37 cellular contexts compared by ENCODE assay signal in genomic region chr21:22762463-22762862, GRCh38.
DNase-seq lines count a peak whose midpoint lies in the region; ATAC-seq, FAIRE-seq and TF ChIP-seq lines count a peak whose summit lies in the region.
"Had no signal": no experiment of that assay in that cellular context is flagged by ENCODE, and none has a peak within 500 bp of the region (broad histone marks: within the 10 kb centered on the region; RNA-seq: fewer than 3 reads in every experiment).

No MANE protein-coding gene starts in this region.

- no peaks in the 10 kb centered on the region for H3K4me1 Mint-ChIP-seq in effector memory CD8-positive, alpha-beta T cell (ENCODE audit: low read depth in 2 of 2)
- H3K4me1 Mint-ChIP-seq: B cell; CD14-positive monocyte; CD4-positive, alpha-beta memory T cell; CD4-positive, CD25-positive, alpha-beta regulatory T cell; CD8-positive, alpha-beta memory T cell had no signal

- no peaks in the 10 kb centered on the region for H3K36me3 Mint-ChIP-seq in effector memory CD8-positive, alpha-beta T cell (ENCODE audit: insufficient read depth)
- H3K36me3 Mint-ChIP-seq: CD14-positive monocyte; CD4-positive, alpha-beta memory T cell; CD4-positive, CD25-positive, alpha-beta regulatory T cell; CD8-positive, alpha-beta memory T cell; CD8-positive, alpha-beta T cell had no signal

- TF ChIP-seq CTCF in HepG2 (CRISPR knock-in tag; IDR thresholded peaks at IDR 0.05) (no peak), right lobe of liver (IDR thresholded peaks at IDR 0.05) (no peak), IMR-90 (conservative IDR thresholded peaks at IDR 0.05; ENCODE audit: low read depth, low read length) (no peak), SU-DHL-6 (IDR thresholded peaks at IDR 0.05; ENCODE audit: insufficient read depth, low read length, poor library complexity, severe bottlenecking) (no peak), K562 (IDR thresholded peaks at IDR 0.05 in 2 of 3, conservative IDR thresholded peaks at IDR 0.05 in 1 of 3; ENCODE audit: insufficient read depth in 2 of 3, low read depth in 1 of 3, low read length in 3 of 3) (no peak)

- H3K27ac ChIP-seq in HepG2 (ENCODE audit: extremely low read length, insufficient read depth, low read length) (no peak overlapping the region), right lobe of liver (no peak overlapping the region), IMR-90 (ENCODE audit: insufficient read depth, low read length) (no peak overlapping the region), SU-DHL-6 (ENCODE audit: low read depth, low read length) (no peak overlapping the region), K562 (ENCODE audit: extremely low read depth, low read depth, low read length) (no peak overlapping the region)
- H3K27ac ChIP-seq: 22Rv1; A549; BLaER1; BLaER1 treated with 17β-estradiol and CSF1 and Interleukin-3, amounts not matched to agents 10 nM and 100 nM; C4-2B had no signal

- H3K36me3 ChIP-seq in HepG2 (replicated peaks in 1 of 2; ENCODE audit: control insufficient read depth in 1 of 2, insufficient read depth in 2 of 2, low read length in 2 of 2) (no peaks in the 10 kb centered on the region), right lobe of liver (no peaks in the 10 kb centered on the region), IMR-90 (ENCODE audit: control insufficient read depth, insufficient read depth, low read length) (no peaks in the 10 kb centered on the region), SU-DHL-6 (ENCODE audit: low read length) (no peaks in the 10 kb centered on the region), K562 (ENCODE audit: control insufficient read depth, insufficient read depth, low read length) (no peaks in the 10 kb centered on the region)
- H3K36me3 ChIP-seq: BE2C; BLaER1; BLaER1 treated with 17β-estradiol and CSF1 and Interleukin-3, amounts not matched to agents 10 nM and 100 nM had no signal

- H4K20me1 ChIP-seq in HepG2 (ENCODE audit: insufficient read depth, low read length), result no peaks in the 10 kb centered on the region
- H4K20me1 ChIP-seq in IMR-90 (ENCODE audit: insufficient read depth, low read length), result no peaks in the 10 kb centered on the region
- H4K20me1 ChIP-seq in SU-DHL-6 (ENCODE audit: low read depth, low read length), result no peaks in the 10 kb centered on the region
- no peaks in the 10 kb centered on the region for H4K20me1 ChIP-seq in K562 (replicated peaks; ENCODE audit: control insufficient read depth, insufficient read depth, low read length)
- H4K20me1 ChIP-seq: BLaER1; BLaER1 treated with 17β-estradiol and CSF1 and Interleukin-3, amounts not matched to agents 10 nM and 100 nM had no signal

- H2BK5ac ChIP-seq in IMR-90 (ENCODE audit: low read depth, low read length, poor library complexity, severe bottlenecking), result no peak overlapping the region

- H3K79me1 ChIP-seq in IMR-90 (ENCODE audit: low read depth in 1 of 2, low read length in 2 of 2), result no peaks in the 10 kb centered on the region

- H3K9me2 ChIP-seq in SU-DHL-6 (replicated peaks; ENCODE audit: insufficient read depth, low read length), result no peaks in the 10 kb centered on the region

- H3K56ac ChIP-seq in IMR-90 (ENCODE audit: extremely low read depth, insufficient read depth, low read length), result no peak overlapping the region

- H2AK9ac ChIP-seq in IMR-90 (replicated peaks; ENCODE audit: low read depth, low read length, poor library complexity), result no peak overlapping the region

- DNase-seq in HepG2 (ENCODE audit: low spot score), result no peak
- no peak for DNase-seq in right lobe of liver
- no peak for DNase-seq in IMR-90
- no peak for DNase-seq in K562 (ENCODE audit: extremely low read depth in 1 of 4, low spot score in 3 of 4)
- no peak for DNase-seq in OCI-M1 (lab: John Stamatoyannopoulos, UW)
- no peak for DNase-seq in effector memory CD8-positive, alpha-beta T cell
- DNase-seq: 8988T; ACHN; AML-193; BE2C; C1 segment of cervical spinal cord; Caco-2; Calu3; CD4-positive, alpha-beta memory T cell; CD4-positive, alpha-beta T cell; CD4-positive, CD25-positive, alpha-beta regulatory T cell; CD8-positive, alpha-beta memory T cell; CD8-positive, alpha-beta T cell; COR-L47; DMS 273 treated with DMSO at 0.1 percent for 48 hours; DMS153; DMS53; DMS79; DMS79 treated with DMSO at 0.1 percent for 48 hours; DND-41; EL had no signal

- in situ Hi-C loops in HepG2 (cut with HindIII; ENCODE audit: extremely low pct_ligation_motif_present, low pct_unique_long_range_greater_than_20kb) (no loop called here), IMR-90 (cut with MboI; ENCODE audit: low sequenced_read_pairs) (no loop called here), K562 (cut with MboI) (no loop called here)

- H3K4me1 ChIP-seq in HepG2 (ENCODE audit: insufficient read depth, low read length) (no peaks in the 10 kb centered on the region), right lobe of liver (no peaks in the 10 kb centered on the region), IMR-90 (ENCODE audit: control insufficient read depth, insufficient read depth, low read length) (no peaks in the 10 kb centered on the region), K562 (replicated peaks in 1 of 2; ENCODE audit: control insufficient read depth in 2 of 2, insufficient read depth in 2 of 2, low read length in 2 of 2) (no peaks in the 10 kb centered on the region)
- H3K4me1 ChIP-seq: A549; BE2C; BLaER1; BLaER1 treated with 17β-estradiol and CSF1 and Interleukin-3, amounts not matched to agents 10 nM and 100 nM; Caco-2 had no signal

- TF ChIP-seq RAD21 in HepG2 (CRISPR knock-in tag; IDR thresholded peaks at IDR 0.05), result no peak
- no peak for TF ChIP-seq RAD21 in IMR-90 (IDR thresholded peaks at IDR 0.05; ENCODE audit: low read length)
- no peak for TF ChIP-seq RAD21 in K562 (CRISPR knock-in tag; conservative IDR thresholded peaks at IDR 0.05 in 1 of 2, IDR thresholded peaks at IDR 0.05 in 1 of 2)

- POLR2A ChIA-PET in HepG2 (lab: Yijun Ruan, JAX) (no interaction called here), IMR-90 (lab: Charles Lee; ENCODE audit: unreplicated experiment) (no interaction called here), K562 (lab: Yijun Ruan, JAX) (no interaction called here)

- 0% methylated on average over 2 of the region's 2 CpGs for WGBS in HepG2 (ENCODE audit: low lambda C conversion rate)
- 60% methylated on average over 2 of the region's 2 CpGs for WGBS in right lobe of liver (ENCODE audit: insufficient coverage, low coverage, low lambda C conversion rate, missing lambda C conversion rate)
- no CpG with 5 or more reads among the region's 2 CpGs for WGBS in IMR-90 (ENCODE audit: extremely low coverage in 2 of 2, insufficient read length in 1 of 2), 2 experiments
- 0% methylated on average over 1 of the region's 2 CpGs for WGBS in K562 (ENCODE audit: insufficient coverage, low coverage, missing lambda C conversion rate)

- H4K91ac ChIP-seq in IMR-90 (ENCODE audit: insufficient read depth, low read depth, low read length), result no peak overlapping the region

- H3K9ac ChIP-seq in HepG2 (ENCODE audit: insufficient read depth, low read depth, low read length), result no peak overlapping the region
- no peak overlapping the region for H3K9ac ChIP-seq in IMR-90 (ENCODE audit: low read depth, low read length)
- H3K9ac ChIP-seq in SU-DHL-6 (ENCODE audit: low read length), result no peak overlapping the region
- H3K9ac ChIP-seq in K562 (ENCODE audit: insufficient read depth in 1 of 2, low read depth in 2 of 2, low read length in 2 of 2), result no peak overlapping the region
- H3K9ac ChIP-seq: BLaER1; BLaER1 treated with 17β-estradiol and CSF1 and Interleukin-3, amounts not matched to agents 10 nM and 100 nM had no signal

- H3K9me3 ChIP-seq in HepG2 (ENCODE audit: low read length) (peaks cover 74% of the 10 kb centered on the region), right lobe of liver (no peaks in the 10 kb centered on the region), IMR-90 (ENCODE audit: control insufficient read depth, insufficient read depth, low read length) (peaks cover 2% of the 10 kb centered on the region; the same call in 1 of the 2 replicates), SU-DHL-6 (ENCODE audit: insufficient read depth, low read length) (no peaks in the 10 kb centered on the region), K562 (replicated peaks; ENCODE audit: control insufficient read depth, insufficient read depth, low read depth, low read length) (no peaks in the 10 kb centered on the region)
- H3K9me3 ChIP-seq: A549, BE2C, BLaER1, Caco-2 had no signal

- H3K4me2 ChIP-seq in HepG2 (ENCODE audit: low read depth, low read length) (no peak overlapping the region), IMR-90 (ENCODE audit: low read depth, low read length) (no peak overlapping the region), SU-DHL-6 (ENCODE audit: low read depth, low read length, poor library complexity, severe bottlenecking) (no peak overlapping the region), K562 (ENCODE audit: insufficient read depth, low read length) (no peak overlapping the region)
- H3K4me2 ChIP-seq: A549; BLaER1; BLaER1 treated with 17β-estradiol and CSF1 and Interleukin-3, amounts not matched to agents 10 nM and 100 nM had no signal

- dilution Hi-C loops in IMR-90 (cut with HindIII; ENCODE audit: low sequenced_read_pairs, unreplicated experiment), result no loop called here

- no peak for FAIRE-seq in HepG2 (lab: Jason Lieb, UNC)
- no peak for FAIRE-seq in K562 (lab: Jason Lieb, UNC)
- FAIRE-seq: A204.1, A549, D721Med had no signal

- BruUV-seq in HepG2 (replicated peaks; lab: Mats Ljungman, UMichigan) (no TSS peak), IMR-90 (replicated peaks; lab: Mats Ljungman, UMichigan) (no TSS peak), K562 (replicated peaks; lab: Mats Ljungman, UMichigan) (no TSS peak)

- H3K27ac Mint-ChIP-seq in effector memory CD8-positive, alpha-beta T cell, result no peak overlapping the region
- H3K27ac Mint-ChIP-seq: B cell; CD14-positive monocyte; CD4-positive, alpha-beta T cell; CD4-positive, CD25-positive, alpha-beta regulatory T cell; CD8-positive, alpha-beta memory T cell; CD8-positive, alpha-beta T cell had no signal

- H3K9me1 ChIP-seq in IMR-90 (ENCODE audit: insufficient read depth, low read length), result no peaks in the 10 kb centered on the region
- no peaks in the 10 kb centered on the region for H3K9me1 ChIP-seq in K562 (ENCODE audit: control insufficient read depth, insufficient read depth, low read length)

- intact Hi-C loops in HepG2 (cut with micrococcal nuclease; ENCODE audit: unreplicated experiment), result no loop called here
- intact Hi-C loops in right lobe of liver (cut with DNase I), result no loop called here
- intact Hi-C loops in IMR-90 (cut with micrococcal nuclease), result no loop called here
- intact Hi-C loops in K562 (cut with micrococcal nuclease), result no loop called here

- no peak overlapping the region for H3K14ac ChIP-seq in IMR-90 (replicated peaks; ENCODE audit: low read depth, low read length)

- no peaks in the 10 kb centered on the region for H3F3A ChIP-seq in SU-DHL-6 (ENCODE audit: insufficient read depth)

- no peak overlapping the region for H2BK20ac ChIP-seq in IMR-90 (ENCODE audit: low read depth, low read length)

- no peak overlapping the region for H3K18ac ChIP-seq in IMR-90 (ENCODE audit: low read depth, low read length)

- H3K4ac ChIP-seq in IMR-90 (ENCODE audit: low read depth, low read length), result no peak overlapping the region

- no peak overlapping the region for H2AFZ ChIP-seq in HepG2 (ENCODE audit: low read length)
- no peak overlapping the region for H2AFZ ChIP-seq in IMR-90 (replicated peaks; ENCODE audit: low read length, poor library complexity)
- H2AFZ ChIP-seq in SU-DHL-6 (ENCODE audit: low read depth, low read length, severe bottlenecking), result peak overlapping the region; percentile 59
- no peak overlapping the region for H2AFZ ChIP-seq in K562 (ENCODE audit: low read depth, low read length)

- H3K4me3 ChIP-seq in HepG2 (replicated peaks in 1 of 3; ENCODE audit: insufficient read depth in 1 of 3, low read depth in 2 of 3, low read length in 3 of 3) (no peak overlapping the region), right lobe of liver (no peak overlapping the region), IMR-90 (ENCODE audit: insufficient read depth, low read depth, low read length) (no peak overlapping the region), SU-DHL-6 (ENCODE audit: insufficient read depth, low read length, poor library complexity, severe bottlenecking) (no peak overlapping the region), K562 (no peak overlapping the region)
- H3K4me3 ChIP-seq: A549; BLaER1; BLaER1 treated with 17β-estradiol and CSF1 and Interleukin-3, amounts not matched to agents 10 nM and 100 nM had no signal

- CTCF ChIA-PET in HepG2 (lab: Yijun Ruan, JAX; ENCODE audit: low intra/inter-chr PET ratio, low total read pairs), result no interaction called here
- CTCF ChIA-PET in IMR-90 (lab: Yijun Ruan, JAX), result no interaction called here
- CTCF ChIA-PET in K562 (lab: Yijun Ruan, JAX; ENCODE audit: low intra/inter-chr PET ratio), result no interaction called here

- H3K79me2 ChIP-seq in HepG2 (ENCODE audit: insufficient read depth, low read length) (no peaks in the 10 kb centered on the region), SU-DHL-6 (ENCODE audit: insufficient read depth, low read length) (no peaks in the 10 kb centered on the region), K562 (ENCODE audit: control insufficient read depth, insufficient read depth, low read length) (no peaks in the 10 kb centered on the region)

- H3K4me3 Mint-ChIP-seq in effector memory CD8-positive, alpha-beta T cell, result no peak overlapping the region
- H3K4me3 Mint-ChIP-seq: B cell; CD14-positive monocyte; CD4-positive, alpha-beta memory T cell; CD4-positive, alpha-beta T cell; CD4-positive, CD25-positive, alpha-beta regulatory T cell; CD8-positive, alpha-beta memory T cell; CD8-positive, alpha-beta T cell had no signal

- peaks cover 0 to 2% of the 10 kb centered on the region in 2 donors for H3K9me3 Mint-ChIP-seq in effector memory CD8-positive, alpha-beta T cell
- H3K9me3 Mint-ChIP-seq: CD4-positive, alpha-beta T cell; CD8-positive, alpha-beta T cell had no signal

- H2BK120ac ChIP-seq in IMR-90 (ENCODE audit: low read depth, low read length), result no peak overlapping the region

- H3K27me3 Mint-ChIP-seq in effector memory CD8-positive, alpha-beta T cell, result no peaks in the 10 kb centered on the region
- H3K27me3 Mint-ChIP-seq: B cell; CD4-positive, alpha-beta memory T cell; CD4-positive, alpha-beta T cell; CD4-positive, CD25-positive, alpha-beta regulatory T cell; CD8-positive, alpha-beta memory T cell had no signal

- no peak overlapping the region for H2BK15ac ChIP-seq in IMR-90 (ENCODE audit: low read depth, low read length)

- H4K8ac ChIP-seq in IMR-90 (ENCODE audit: low read depth in 2 of 2, low read length in 2 of 2), result no peak overlapping the region

- TF ChIP-seq POLR2A in HepG2 (IDR thresholded peaks at IDR 0.05; ENCODE audit: insufficient read depth in 1 of 2, low read depth in 2 of 2, low read length in 2 of 2), result no peak
- no peak for TF ChIP-seq POLR2A in right lobe of liver (IDR thresholded peaks at IDR 0.05)
- no peak for TF ChIP-seq POLR2A in IMR-90 (IDR thresholded peaks at IDR 0.05; ENCODE audit: low read depth, low read length)
- no peak for TF ChIP-seq POLR2A in K562 (conservative IDR thresholded peaks at IDR 0.05)

- H4K5ac ChIP-seq in IMR-90 (ENCODE audit: low read depth, low read length), result no peak overlapping the region

- no peak overlapping the region for H2AK5ac ChIP-seq in IMR-90 (ENCODE audit: low read depth, low read length)

- ATAC-seq in HepG2, result no peak
- ATAC-seq in right lobe of liver, result no peak
- no peak for ATAC-seq in IMR-90 (ENCODE audit: low read depth)
- no peak for ATAC-seq in K562
- no peak for ATAC-seq in effector memory CD8-positive, alpha-beta T cell (replicated peaks)
- ATAC-seq in GM21723 (IDR thresholded peaks at IDR 0.05; ENCODE audit: unreplicated experiment), result no peak
- ATAC-seq: A549; CD8-positive, alpha-beta T cell had no signal

- no peak overlapping the region for H3K23ac ChIP-seq in IMR-90 (ENCODE audit: low read depth, low read length)

- H3K27me3 ChIP-seq in HepG2 (ENCODE audit: control insufficient read depth in 1 of 2, insufficient read depth in 2 of 2, low read length in 2 of 2), result no peaks in the 10 kb centered on the region; a peak in 1 of 5 replicates
- H3K27me3 ChIP-seq in right lobe of liver, result no peaks in the 10 kb centered on the region
- no peaks in the 10 kb centered on the region for H3K27me3 ChIP-seq in IMR-90 (ENCODE audit: control insufficient read depth, insufficient read depth, low read length)
- H3K27me3 ChIP-seq in SU-DHL-6 (ENCODE audit: low read length), result no peaks in the 10 kb centered on the region
- no peaks in the 10 kb centered on the region for H3K27me3 ChIP-seq in K562 (ENCODE audit: control insufficient read depth in 2 of 2, insufficient read depth in 2 of 2, low read length in 2 of 2)
- H3K27me3 ChIP-seq: BE2C; BLaER1; BLaER1 treated with 17β-estradiol and CSF1 and Interleukin-3, amounts not matched to agents 10 nM and 100 nM had no signal

- no peak for TF ChIP-seq EP300 in HepG2 (IDR thresholded peaks at IDR 0.05; ENCODE audit: low read depth in 2 of 2, low read length in 2 of 2)
- no peak for TF ChIP-seq EP300 in HepG2 (CRISPR knock-in tag; IDR thresholded peaks at IDR 0.05; ENCODE audit: borderline replicate concordance)
- TF ChIP-seq EP300 in K562 (IDR thresholded peaks at IDR 0.05; ENCODE audit: low read length), result no peak

Comparison
In these comparisons a context has a peak if more than half of its experiments do, and no peak if none do; other contexts are left out.
1. Of the 241 proteins assayed by ChIP-seq in both HepG2 and K562: peak only in HepG2: MAFF; only in K562: none; in both: MAFK; in neither: 239.